In genomic region chr9:137664676-137665075, GRCh38 we compare ENCODE assay signal across 16 cellular contexts. TPM values are rescaled to one million over a fixed set of nuclear protein-coding genes. Genes with fewer than 3 reads are reported as not detected.
DNase-seq lines count a peak whose midpoint lies in the region; ATAC-seq and TF ChIP-seq lines count a peak whose summit lies in the region.
"Had no signal": no experiment of that assay in that cellular context is flagged by ENCODE, and none has a peak within 500 bp of the region (broad histone marks: within the 10 kb centered on the region; RNA-seq: fewer than 3 reads in every experiment).

No MANE protein-coding gene starts in this region.

- peak; percentile 13 for DNase-seq in NCI-H2227 (lab: John Stamatoyannopoulos, UW; ENCODE audit: unreplicated experiment)
- no peak for DNase-seq in NCI-H2227 treated with DMSO at 0.1 percent for 48 hours (lab: John Stamatoyannopoulos, UW)
- DNase-seq in astrocyte of the spinal cord (ENCODE audit: low read depth, low spot score) = peak; percentile 41
- DNase-seq in thyroid gland = peak; percentile 84 to 86
- DNase-seq in activated CD4-positive, CD25-positive, alpha-beta regulatory T cell (lab: John Stamatoyannopoulos, UW) = no peak
- no peak for DNase-seq in RPMI8226
- DNase-seq: activated CD4-positive, alpha-beta T cell treated with anti-CD3 and anti-CD28 coated beads for 1 hour; HCEC 1CT; heart right ventricle; left ventricle myocardium inferior; MM.1S; NCI-H2171 treated with DMSO at 0.1 percent for 48 hours had no signal

- H3K9me3 ChIP-seq in liver (ENCODE audit: control insufficient read depth in 4 of 4, low read length in 3 of 4) (no peaks in the 10 kb centered on the region), thyroid gland (no peaks in the 10 kb centered on the region)
- H3K9me3 ChIP-seq: heart right ventricle, left ventricle myocardium inferior had no signal

- TF ChIP-seq POLR2A in thyroid gland (IDR thresholded peaks at IDR 0.05) = no peak

- H3K9ac ChIP-seq in liver (ENCODE audit: low read depth in 1 of 2, low read length in 2 of 2) = no peak overlapping the region

- peak in 1 of 2 donors; percentile 33 for TF ChIP-seq RAD21 in liver (IDR thresholded peaks at IDR 0.05)

- H3K27ac ChIP-seq in liver (ENCODE audit: low read depth in 1 of 2, low read length in 2 of 2) = no peak overlapping the region
- H3K27ac ChIP-seq in thyroid gland = peak overlapping the region; percentile 42 to 77 (median 50)
- H3K27ac ChIP-seq: epithelial cell of prostate, heart right ventricle, left ventricle myocardium inferior had no signal

- in situ Hi-C loops in astrocyte of the spinal cord (cut with HindIII; ENCODE audit: low sequenced_read_pairs) = no loop called here

- H3K36me3 ChIP-seq in liver (ENCODE audit: control insufficient read depth in 4 of 4, insufficient read depth in 3 of 4, low read depth in 1 of 4, low read length in 3 of 4) = peaks cover 0 to 3% (median 0%) of the 10 kb centered on the region in 4 donors
- no peaks in the 10 kb centered on the region for H3K36me3 ChIP-seq in thyroid gland
- H3K36me3 ChIP-seq: left ventricle myocardium inferior had no signal

- H3K4me1 ChIP-seq in liver (ENCODE audit: control insufficient read depth in 4 of 4, insufficient read depth in 4 of 4, low read length in 3 of 4) (peaks cover 12 to 35% (median 29%) of the 10 kb centered on the region in 4 donors), thyroid gland (peaks cover 64 to 69% of the 10 kb centered on the region in 2 donors)

- TF ChIP-seq CTCF in astrocyte of the spinal cord (IDR thresholded peaks at IDR 0.05; ENCODE audit: low read depth, low read length) (no peak), liver (IDR thresholded peaks at IDR 0.05; ENCODE audit: low read depth, low read length, missing input control) (no peak), thyroid gland (IDR thresholded peaks at IDR 0.05) (no peak)

- ATAC-seq in GM19452 (IDR thresholded peaks at IDR 0.05; ENCODE audit: unreplicated experiment) = no peak
- ATAC-seq: heart right ventricle had no signal

- H3K27me3 ChIP-seq in liver (ENCODE audit: control insufficient read depth in 4 of 4, insufficient read depth in 4 of 4, low read length in 3 of 4) = no peaks in the 10 kb centered on the region
- no peaks in the 10 kb centered on the region for H3K27me3 ChIP-seq in thyroid gland
- H3K27me3 ChIP-seq: heart right ventricle had no signal

- H3K4me3 ChIP-seq in astrocyte of the spinal cord (ENCODE audit: low read depth, low read length) = no peak overlapping the region
- peak overlapping the region in 1 of 3 donors; percentile 17 for H3K4me3 ChIP-seq in liver (ENCODE audit: low read depth in 1 of 3, low read length in 3 of 3)
- H3K4me3 ChIP-seq in thyroid gland (replicated peaks in 1 of 3) = no peak overlapping the region
- H3K4me3 ChIP-seq: heart right ventricle, left ventricle myocardium inferior, smooth muscle cell had no signal

- intact Hi-C loops in thyroid gland (cut with DNase I) = no loop called here

- WGBS in liver = 44% methylated on average over 7 of the region's 7 CpGs
- 32 to 43% methylated on average over 7 of the region's 7 CpGs for WGBS in thyroid gland, 2 donors

TF ChIP-seq in liver, 16 proteins besides CTCF, POLR2A, EP300 and RAD21:
- TF ChIP-seq FOXA2 (IDR thresholded peaks at IDR 0.05) = peak; percentile 76
- peak; percentile 51 to 67 for TF ChIP-seq HNF4A (conservative IDR thresholded peaks at IDR 0.05)
- peak; percentile 55 for TF ChIP-seq MAX (IDR thresholded peaks at IDR 0.05)
- peak in 1 of 2 donors; percentile 32 for TF ChIP-seq RXRA (IDR thresholded peaks at IDR 0.05)
- no peak for TF ChIP-seq REST (IDR thresholded peaks at IDR 0.05)
- peak; percentile 56 for TF ChIP-seq YY1 (IDR thresholded peaks at IDR 0.05)
- TF ChIP-seq HNF4G (IDR thresholded peaks at IDR 0.05) = no peak
- peak; percentile 42 for TF ChIP-seq FOXA1 (IDR thresholded peaks at IDR 0.05)
- no peak for TF ChIP-seq JUND (IDR thresholded peaks at IDR 0.05)
- peak; percentile 43 for TF ChIP-seq SP1 (IDR thresholded peaks at IDR 0.05)

RNA-seq across cellular contexts. Expression of gene EHMT1, which starts 45.9 kb away (rescaled TPM):
- total RNA-seq in liver = 10 to 100 TPM; 37.5 to 48.2 TPM
- 10 to 100 TPM; 16.1 to 17.1 TPM for polyA plus RNA-seq in liver
- 10 to 100 TPM; 56.8 to 99.5 (median 94.4) TPM for total RNA-seq in thyroid gland

RNA-seq across cellular contexts. Expression of gene ARRDC1, which starts 59.2 kb away (rescaled TPM):
- total RNA-seq in liver (10 to 100 TPM in 1 of 2 donors, 1 to 10 TPM in 1; 9.8 to 31.6 TPM), thyroid gland (10 to 100 TPM; 45.6 to 66.2 (median 61.2) TPM)
- 10 to 100 TPM; 19.9 to 26.9 TPM for polyA plus RNA-seq in liver

Comparison
In these comparisons a context has a peak if more than half of its experiments do, and no peak if none do; other contexts are left out.
1. DNase-seq: peak in NCI-H2227 (single experiment), astrocyte of the spinal cord (single experiment) and thyroid gland (2 of 2); none in NCI-H2227 treated with DMSO at 0.1 percent for 48 hours (single experiment), activated CD4-positive, CD25-positive, alpha-beta regulatory T cell (0 of 4) and RPMI8226 (single experiment).
2. H3K27ac ChIP-seq: peak in thyroid gland (3 of 3); none in liver (0 of 2).